ENCODE assay signal across 16 cellular contexts in the genomic region with DNA sequence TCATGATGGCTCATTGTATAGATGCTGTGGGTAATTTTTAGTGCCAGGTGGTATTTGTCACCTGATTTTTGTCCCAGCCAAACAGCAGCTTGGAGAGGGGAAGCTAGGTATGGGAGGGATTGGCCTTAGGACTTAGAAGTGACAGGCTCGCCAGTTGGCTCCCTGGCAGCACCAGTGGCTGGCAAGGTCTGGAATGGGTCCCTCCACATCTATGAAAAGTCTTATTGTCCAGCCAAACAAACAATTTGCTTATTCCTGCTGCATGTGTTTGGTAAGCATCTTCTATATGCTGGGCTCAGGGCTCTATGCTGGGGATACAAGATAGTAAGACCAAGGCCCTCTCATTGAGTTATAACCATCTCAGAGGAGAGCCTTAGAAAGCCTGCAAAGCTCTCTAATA. TPM values are rescaled to one million over a fixed set of nuclear protein-coding genes. Genes with fewer than 3 reads are reported as not detected.
DNase-seq lines count a peak whose midpoint lies in the region; ATAC-seq and TF ChIP-seq lines count a peak whose summit lies in the region.
"Had no signal": no experiment of that assay in that cellular context is flagged by ENCODE, and none has a peak within 500 bp of the region (broad histone marks: within the 10 kb centered on the region; RNA-seq: fewer than 3 reads in every experiment).

No MANE protein-coding gene starts in this region.

- intact Hi-C loops in esophagus muscularis mucosa (cut with DNase I) (no loop called here), left ventricle myocardium superior (cut with micrococcal nuclease) (no loop called here), OCI-LY7 (cut with micrococcal nuclease; ENCODE audit: unreplicated experiment) (no loop called here)

- H3K9me3 ChIP-seq in esophagus muscularis mucosa = no peaks in the 10 kb centered on the region
- no peaks in the 10 kb centered on the region for H3K9me3 ChIP-seq in OCI-LY7 (ENCODE audit: low read length)

- DNase-seq in esophagus muscularis mucosa (ENCODE audit: extremely low spot score) (peak; percentile 50), putamen (ENCODE audit: low spot score) (peak; percentile 73), left ventricle myocardium superior (no peak), NCI-H1092 (lab: John Stamatoyannopoulos, UW) (no peak), OCI-LY7 (ENCODE audit: low spot score) (no peak)
- DNase-seq: 8988T; Calu3; CD4-positive, alpha-beta T cell; DMS 273 treated with DMSO at 0.1 percent for 48 hours; H7 had no signal

- H3K27ac ChIP-seq in angular gyrus (ENCODE audit: low read depth, low read length) = peak overlapping the region; percentile 56
- no peak overlapping the region for H3K27ac ChIP-seq in esophagus muscularis mucosa (replicated peaks in 1 of 4)
- peak overlapping the region; percentile 21 for H3K27ac ChIP-seq in layer of hippocampus (ENCODE audit: low read depth, low read length)
- no peak overlapping the region for H3K27ac ChIP-seq in OCI-LY7 (ENCODE audit: low read depth, low read length, poor library complexity, severe bottlenecking)

- CTCF ChIA-PET in OCI-LY7 (lab: Charles Lee; ENCODE audit: unreplicated experiment) = no interaction called here

- WGBS in esophagus muscularis mucosa = 82% methylated on average over 1 of the region's 1 CpG

- H3K36me3 ChIP-seq in esophagus muscularis mucosa = no peaks in the 10 kb centered on the region
- no peaks in the 10 kb centered on the region for H3K36me3 ChIP-seq in OCI-LY7 (ENCODE audit: insufficient read depth, low read length)

- no peak for TF ChIP-seq EP300 in esophagus muscularis mucosa (IDR thresholded peaks at IDR 0.05)

- ATAC-seq in GM21360 (IDR thresholded peaks at IDR 0.05; ENCODE audit: unreplicated experiment) = no peak
- ATAC-seq in left ventricle myocardium superior = no peak
- ATAC-seq: GM23338 had no signal

- H3K27me3 ChIP-seq in esophagus muscularis mucosa (peaks cover 0 to 16% (median 0%) of the 10 kb centered on the region in 4 donors), layer of hippocampus (ENCODE audit: control insufficient read depth, insufficient read depth, low read length) (no peaks in the 10 kb centered on the region)

- TF ChIP-seq CTCF in esophagus muscularis mucosa (IDR thresholded peaks at IDR 0.05) = no peak
- no peak for TF ChIP-seq CTCF in OCI-LY7 (conservative IDR thresholded peaks at IDR 0.05; ENCODE audit: low read length)

- no peaks in the 10 kb centered on the region for H3K79me2 ChIP-seq in OCI-LY7 (ENCODE audit: insufficient read depth, low read depth, low read length)

- no peak overlapping the region for H2AFZ ChIP-seq in OCI-LY7 (ENCODE audit: low read length)
- H2AFZ ChIP-seq: GM23338 had no signal

- POLR2A ChIA-PET in OCI-LY7 (lab: Charles Lee) = interaction anchor here (0.6 kb wide), 1 partner anchor 478 kb away, joined by 4 read pairs; no protein-coding TSS in a partner anchor

- no peaks in the 10 kb centered on the region for H3K9me2 ChIP-seq in OCI-LY7 (ENCODE audit: insufficient read depth, low read length)

- H3K4me3 ChIP-seq in esophagus muscularis mucosa (no peak overlapping the region), OCI-LY7 (ENCODE audit: low read depth, low read length, poor library complexity, severe bottlenecking) (no peak overlapping the region)
- H3K4me3 ChIP-seq: GM23338 had no signal

- H4K20me1 ChIP-seq in OCI-LY7 (ENCODE audit: insufficient read depth, low read length) = no peaks in the 10 kb centered on the region

- no TSS peak for BruUV-seq in OCI-LY7 (replicated peaks; lab: Mats Ljungman, UMichigan)

- TF ChIP-seq POLR2A in esophagus muscularis mucosa (IDR thresholded peaks at IDR 0.05; ENCODE audit: low read depth) = no peak

- no peak overlapping the region for H3K4me2 ChIP-seq in OCI-LY7 (ENCODE audit: low read length)
- H3K4me2 ChIP-seq: GM23338 had no signal

- H3K4me1 ChIP-seq in esophagus muscularis mucosa (peaks cover 0 to 10% (median 4%) of the 10 kb centered on the region in 4 donors), OCI-LY7 (ENCODE audit: insufficient read depth, low read length, poor library complexity, severe bottlenecking) (no peaks in the 10 kb centered on the region)

RNA-seq across cellular contexts. Expression of gene SORCS3, which starts 42.5 kb away (rescaled TPM):
- total RNA-seq in esophagus muscularis mucosa (under 1 TPM; 0.26 to 0.50 (median 0.41) TPM), left ventricle myocardium superior (0.10 TPM), OCI-LY7 (2022) (not detected in 2 replicates)
- total RNA-seq in OCI-LY7 (2014; rRNA removed; shearing (Covaris generic)) = not detected in 2 replicates
- total RNA-seq: B cell, Calu3, Daoy had no signal

Comparison
In these comparisons a context has a peak if more than half of its experiments do, and no peak if none do; other contexts are left out.
1. H3K27ac ChIP-seq: peak in angular gyrus (single experiment) and layer of hippocampus (single experiment); none in esophagus muscularis mucosa (0 of 4) and OCI-LY7 (single experiment).
2. DNase-seq: peak in esophagus muscularis mucosa (single experiment) and putamen (single experiment); none in left ventricle myocardium superior (single experiment), NCI-H1092 (single experiment) and OCI-LY7 (single experiment).